In the genomic region with DNA sequence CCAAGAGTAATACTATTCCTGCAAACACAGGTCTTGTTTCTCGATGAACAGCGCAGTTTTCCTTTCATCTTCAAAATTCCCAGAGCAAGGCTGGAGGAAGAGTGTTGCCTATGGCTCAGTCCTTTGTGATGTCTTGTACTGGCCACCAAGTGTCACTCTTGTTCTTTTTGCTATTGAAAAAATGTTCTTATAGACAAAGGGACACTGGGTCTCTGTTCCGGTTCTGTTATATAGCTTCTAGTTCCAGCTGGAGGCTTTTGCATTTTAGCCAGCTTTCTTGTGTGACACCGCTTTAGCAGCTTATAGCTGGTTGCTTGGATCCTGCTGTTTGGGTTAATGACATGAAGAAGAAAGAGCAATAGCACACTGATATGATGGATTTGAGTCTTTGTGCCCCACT, we compare ENCODE assay signal across 13 cellular contexts.
DNase-seq lines count a peak whose midpoint lies in the region; ATAC-seq, FAIRE-seq and TF ChIP-seq lines count a peak whose summit lies in the region.
"Had no signal": no experiment of that assay in that cellular context is flagged by ENCODE, and none has a peak within 500 bp of the region (broad histone marks: within the 10 kb centered on the region; RNA-seq: fewer than 3 reads in every experiment).

No MANE protein-coding gene starts in this region.

- H3K79me2 ChIP-seq in OCI-LY7 (ENCODE audit: insufficient read depth, low read depth, low read length) = no peaks in the 10 kb centered on the region

- CTCF ChIA-PET in OCI-LY7 (lab: Charles Lee; ENCODE audit: unreplicated experiment) = no interaction called here

- H3K9me2 ChIP-seq in OCI-LY7 (ENCODE audit: insufficient read depth, low read length) = no peaks in the 10 kb centered on the region

- 0 out of 2 replicates have a peak, but pooled peaks have one; percentile 30 for TF ChIP-seq CTCF in OCI-LY7 (conservative IDR thresholded peaks at IDR 0.05; ENCODE audit: low read length)

- H3K4me1 ChIP-seq in OCI-LY7 (ENCODE audit: insufficient read depth, low read length, poor library complexity, severe bottlenecking) = no peaks in the 10 kb centered on the region
- H3K4me1 ChIP-seq: BLaER1 treated with 17β-estradiol and CSF1 and Interleukin-3, amounts not matched to agents 10 nM and 100 nM had no signal

- no peaks in the 10 kb centered on the region for H3K36me3 ChIP-seq in OCI-LY7 (ENCODE audit: insufficient read depth, low read length)
- H3K36me3 ChIP-seq: BLaER1 treated with 17β-estradiol and CSF1 and Interleukin-3, amounts not matched to agents 10 nM and 100 nM had no signal

- no peak overlapping the region for H3K27ac ChIP-seq in OCI-LY7 (ENCODE audit: low read depth, low read length, poor library complexity, severe bottlenecking)
- H3K27ac ChIP-seq: BLaER1 treated with 17β-estradiol and CSF1 and Interleukin-3, amounts not matched to agents 10 nM and 100 nM had no signal

- no peak for FAIRE-seq in urothelium cell line (lab: Jason Lieb, UNC)
- FAIRE-seq: K562 had no signal

- no peak overlapping the region for H3K4me2 ChIP-seq in OCI-LY7 (ENCODE audit: low read length)
- H3K4me2 ChIP-seq: BLaER1 treated with 17β-estradiol and CSF1 and Interleukin-3, amounts not matched to agents 10 nM and 100 nM had no signal

- intact Hi-C loops in Right ventricle myocardium superior (cut with DNase I) (loop anchor here (10.0 kb wide), 1 partner anchor 427 kb away; no protein-coding TSS in a partner anchor), Right ventricle myocardium inferior (cut with DNase I) (loop anchor here (2.0 to 10.0 kb wide), 2 partner anchors 333 to 433 kb away; no protein-coding TSS in a partner anchor), OCI-LY7 (cut with micrococcal nuclease; ENCODE audit: unreplicated experiment) (no loop called here)

- H2AFZ ChIP-seq in OCI-LY7 (ENCODE audit: low read length) = no peak overlapping the region

- H4K20me1 ChIP-seq in OCI-LY7 (ENCODE audit: insufficient read depth, low read length) = no peaks in the 10 kb centered on the region
- H4K20me1 ChIP-seq: BLaER1 treated with 17β-estradiol and CSF1 and Interleukin-3, amounts not matched to agents 10 nM and 100 nM had no signal

- DNase-seq in Right ventricle myocardium superior = no peak
- no peak for DNase-seq in Right ventricle myocardium inferior (ENCODE audit: missing footprints)
- DNase-seq in OCI-LY7 (ENCODE audit: low spot score) = no peak
- DNase-seq in iPS DF 19.7 (ENCODE audit: low read depth, low spot score) = peak; percentile 17
- peak; percentile 10 for DNase-seq in urothelium cell line (ENCODE audit: low spot score)
- no peak for DNase-seq in mucosa of gallbladder (ENCODE audit: low spot score)
- DNase-seq: activated naive CD8-positive, alpha-beta T cell treated with anti-CD3 and anti-CD28 coated beads, Interleukin-2, amount 10 ng/mL, durations not matched to agents 7 days and 5 days; NCI-H446 treated with DMSO at 0.1 percent for 48 hours; SW 1271 had no signal

- POLR2A ChIA-PET in OCI-LY7 (lab: Charles Lee) = interaction anchor here (0.6 kb wide), 1 partner anchor 1208 kb away, joined by 4 read pairs; no protein-coding TSS in a partner anchor

- BruUV-seq in OCI-LY7 (replicated peaks; lab: Mats Ljungman, UMichigan) = no TSS peak

- ATAC-seq in Right ventricle myocardium superior (ENCODE audit: poor library complexity) (peak; percentile 49), Right ventricle myocardium inferior (no peak), HG03457 (IDR thresholded peaks at IDR 0.05; ENCODE audit: unreplicated experiment) (no peak), HG03460 (IDR thresholded peaks at IDR 0.05; ENCODE audit: unreplicated experiment) (no peak)
- ATAC-seq: K562 had no signal

- H3K4me3 ChIP-seq in OCI-LY7 (ENCODE audit: low read depth, low read length, poor library complexity, severe bottlenecking) = no peak overlapping the region
- H3K4me3 ChIP-seq: BLaER1 treated with 17β-estradiol and CSF1 and Interleukin-3, amounts not matched to agents 10 nM and 100 nM; K562 had no signal

- no peaks in the 10 kb centered on the region for H3K9me3 ChIP-seq in OCI-LY7 (ENCODE audit: low read length)
- H3K9me3 ChIP-seq: BLaER1 treated with 17β-estradiol and CSF1 and Interleukin-3, amounts not matched to agents 10 nM and 100 nM had no signal

Comparison
In these comparisons a context has a peak if more than half of its experiments do, and no peak if none do; other contexts are left out.
1. DNase-seq: peak in iPS DF 19.7 (single experiment) and urothelium cell line (single experiment); none in Right ventricle myocardium superior (single experiment), Right ventricle myocardium inferior (single experiment), OCI-LY7 (single experiment) and mucosa of gallbladder (single experiment).